ENCODE assay signal across 22 cellular contexts in the genomic region with DNA sequence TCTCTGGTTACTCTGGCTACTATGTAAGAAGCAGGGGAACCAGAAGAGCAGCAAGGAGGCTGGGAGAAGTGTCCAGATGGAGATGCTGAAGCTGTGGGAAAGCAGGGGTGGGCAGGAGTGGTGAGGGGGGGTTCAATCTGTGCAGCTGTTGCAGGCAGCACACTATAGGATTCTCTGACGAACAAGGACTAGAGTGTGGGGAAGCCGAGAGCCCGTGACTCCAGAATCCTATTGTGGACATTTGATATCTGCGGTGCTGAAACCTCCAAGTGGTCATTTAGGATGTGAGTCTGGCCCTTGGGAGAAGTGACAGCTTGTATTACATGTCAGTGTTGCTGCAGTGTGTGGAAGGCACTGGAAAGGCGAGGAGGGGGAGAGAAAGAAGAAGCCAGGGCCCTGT.
A peak's percentile ranks its signal among the peaks of the same experiment; 100 is the strongest.
DNase-seq lines count a peak whose midpoint lies in the region; FAIRE-seq and TF ChIP-seq lines count a peak whose summit lies in the region.
"Had no signal": no experiment of that assay in that cellular context is flagged by ENCODE, and none has a peak within 500 bp of the region (broad histone marks: within the 10 kb centered on the region; RNA-seq: fewer than 3 reads in every experiment).

No MANE protein-coding gene starts in this region.

- peaks cover 23% of the 10 kb centered on the region for H3K79me1 ChIP-seq in H1 (ENCODE audit: low read depth, low read length)
- no peaks in the 10 kb centered on the region for H3K79me1 ChIP-seq in neuronal stem cell (ENCODE audit: low read depth, low read length)

- CTCF ChIA-PET in H1 (lab: Charles Lee; ENCODE audit: partially characterized antibody) = interaction anchor here (1.2 kb wide), 1 partner anchor 26 kb away, joined by 3 read pairs; no protein-coding TSS in a partner anchor
- CTCF ChIA-PET in A673 (lab: Charles Lee) = no interaction called here

- TF ChIP-seq EP300 in H1 (IDR thresholded peaks at IDR 0.05; ENCODE audit: borderline replicate concordance in 1 of 2, low read depth in 2 of 2, low read length in 2 of 2) = no peak

- H3K36me3 ChIP-seq in H1 (ENCODE audit: control insufficient read depth in 2 of 4, insufficient read depth in 4 of 4, low read length in 3 of 4) (no peaks in the 10 kb centered on the region), neuronal stem cell (replicated peaks in 1 of 2; ENCODE audit: control insufficient read depth in 2 of 2, insufficient read depth in 2 of 2, low read length in 2 of 2) (no peaks in the 10 kb centered on the region), A673 (ENCODE audit: insufficient read depth, low read length, poor library complexity, severe bottlenecking) (no peaks in the 10 kb centered on the region)

- H2BK12ac ChIP-seq in H1 (ENCODE audit: low read depth, low read length) (no peak overlapping the region; the same call in 1 of the 2 replicates), neuronal stem cell (ENCODE audit: low read length) (no peak overlapping the region)

- 0 out of 2 replicates have a peak overlapping the region, but pooled peaks have one; percentile 49 for H2BK5ac ChIP-seq in H1 (ENCODE audit: low read depth, low read length)
- H2BK5ac ChIP-seq in neuronal stem cell (ENCODE audit: low read length) = peak overlapping the region; percentile 2

- H2BK15ac ChIP-seq in H1 (ENCODE audit: low read length) = no peak overlapping the region
- no peak overlapping the region for H2BK15ac ChIP-seq in neuronal stem cell (ENCODE audit: low read length)

- H3K27ac ChIP-seq in H1 (ENCODE audit: low read depth, low read length) = no peak overlapping the region
- H3K27ac ChIP-seq in neuronal stem cell (replicated peaks; ENCODE audit: low read length) = no peak overlapping the region
- no peak overlapping the region for H3K27ac ChIP-seq in A673 (ENCODE audit: low read depth, low read length, poor library complexity, severe bottlenecking)
- H3K27ac ChIP-seq: C4-2B, KMS-11 had no signal

- TF ChIP-seq RAD21 in H1 (IDR thresholded peaks at IDR 0.05 in 1 of 2, conservative IDR thresholded peaks at IDR 0.05 in 1 of 2; ENCODE audit: low read depth in 2 of 2, low read length in 2 of 2) = no peak

- intact Hi-C loops in A673 (cut with micrococcal nuclease; ENCODE audit: unreplicated experiment) = no loop called here

- H2AFZ ChIP-seq in H1 (ENCODE audit: low read length) (no peak overlapping the region), neuronal stem cell (ENCODE audit: low read length) (no peak overlapping the region)

- no peak overlapping the region for H3K14ac ChIP-seq in H1 (ENCODE audit: insufficient read length)
- H3K14ac ChIP-seq in neuronal stem cell (ENCODE audit: low read length) = no peak overlapping the region

- H3K79me2 ChIP-seq in H1 (ENCODE audit: control insufficient read depth in 1 of 2, insufficient read depth in 2 of 2, low read length in 2 of 2) = peaks cover 8 to 95% of the 10 kb centered on the region in 2 experiments; a peak in 3 of 4 replicates

- H3K4me1 ChIP-seq in H1 (replicated peaks in 1 of 4; ENCODE audit: control insufficient read depth in 3 of 4, insufficient read depth in 4 of 4, low read length in 3 of 4) = peaks cover 4 to 19% (median 12%) of the 10 kb centered on the region in 4 experiments
- H3K4me1 ChIP-seq in neuronal stem cell (ENCODE audit: control insufficient read depth in 2 of 2, insufficient read depth in 1 of 2, low read depth in 1 of 2, low read length in 2 of 2) = peaks cover 0 to 11% of the 10 kb centered on the region in 2 donors
- H3K4me1 ChIP-seq in A673 (ENCODE audit: insufficient read depth, low read length, poor library complexity, severe bottlenecking) = no peaks in the 10 kb centered on the region

- DNase-seq in NCI-H2107 treated with DMSO at 0.1 percent for 48 hours (lab: John Stamatoyannopoulos, UW; ENCODE audit: unreplicated experiment) = peak; percentile 18
- DNase-seq in NCI-H2107 (lab: John Stamatoyannopoulos, UW) = no peak
- peak; percentile 95 to 99 for DNase-seq in NCI-H524 (lab: John Stamatoyannopoulos, UW)
- no peak for DNase-seq in H1 (ENCODE audit: low read depth in 1 of 2, low spot score in 2 of 2)
- no peak for DNase-seq in neuronal stem cell (ENCODE audit: low spot score)
- DNase-seq in A673 (ENCODE audit: low spot score) = no peak
- DNase-seq in DMS79 treated with DMSO at 0.1 percent for 48 hours (lab: John Stamatoyannopoulos, UW) = no peak
- no peak for DNase-seq in SIG-M5 (lab: John Stamatoyannopoulos, UW)
- DNase-seq: 8988T; Calu3; CD8-positive, alpha-beta memory T cell; DMS53; EL; GF-D8; IMR-90; NCI-H1105 treated with DMSO at 0.1 percent for 48 hours; NCI-H2081; NCI-H226; NCI-H526; T-helper 1 cell had no signal

- H4K5ac ChIP-seq in H1 (ENCODE audit: insufficient read length, low read depth, low read length) = no peak overlapping the region

- no peaks in the 10 kb centered on the region for H3K23me2 ChIP-seq in H1 (ENCODE audit: low read depth, low read length)

- H3K56ac ChIP-seq in H1 (replicated peaks; ENCODE audit: insufficient read length, low read depth, low read length) = no peak overlapping the region

- H3K23ac ChIP-seq in H1 (ENCODE audit: insufficient read length) (no peak overlapping the region), neuronal stem cell (ENCODE audit: low read depth, low read length, poor library complexity) (no peak overlapping the region)

- no peak overlapping the region for H3K18ac ChIP-seq in H1 (ENCODE audit: extremely low read depth, low read length)
- peak overlapping the region; percentile 55 for H3K18ac ChIP-seq in neuronal stem cell (ENCODE audit: low read length)

- no peak for TF ChIP-seq POLR2A in H1 (IDR thresholded peaks at IDR 0.05; ENCODE audit: control extremely low read depth in 1 of 2, low read depth in 2 of 2, low read length in 2 of 2)

- no peak overlapping the region; a peak in 1 of 4 replicates for H3K4me2 ChIP-seq in H1 (ENCODE audit: insufficient read depth in 1 of 2, low read depth in 2 of 2, low read length in 2 of 2)
- H3K4me2 ChIP-seq in neuronal stem cell (ENCODE audit: insufficient read depth, low read length, poor library complexity, severe bottlenecking) = no peak overlapping the region
- H3K4me2 ChIP-seq: KMS-11 had no signal

- no peaks in the 10 kb centered on the region for H3K9me3 ChIP-seq in H1 (ENCODE audit: insufficient read depth in 2 of 2, low read depth in 1 of 2, low read length in 1 of 2)
- H3K9me3 ChIP-seq in neuronal stem cell (replicated peaks in 1 of 2; ENCODE audit: control insufficient read depth in 2 of 2, insufficient read depth in 1 of 2, low read depth in 1 of 2, low read length in 2 of 2) = no peaks in the 10 kb centered on the region
- peaks cover 63% of the 10 kb centered on the region for H3K9me3 ChIP-seq in A673 (ENCODE audit: low read depth, low read length, poor library complexity, severe bottlenecking)

- peaks cover 2 to 4% of the 10 kb centered on the region in 2 experiments for H4K20me1 ChIP-seq in H1 (replicated peaks in 1 of 2; ENCODE audit: control insufficient read depth in 1 of 2, insufficient read depth in 2 of 2, low read length in 2 of 2)

- H3K27me3 ChIP-seq in H1 (replicated peaks in 1 of 4; ENCODE audit: control insufficient read depth in 3 of 4, extremely low read depth in 1 of 4, insufficient read depth in 3 of 4, low read length in 3 of 4) = no peaks in the 10 kb centered on the region
- no peaks in the 10 kb centered on the region for H3K27me3 ChIP-seq in neuronal stem cell (ENCODE audit: control insufficient read depth in 3 of 3, insufficient read depth in 3 of 3, low read depth in 1 of 3, low read length in 3 of 3)
- no peaks in the 10 kb centered on the region for H3K27me3 ChIP-seq in A673 (replicated peaks; ENCODE audit: insufficient read depth, low read depth, low read length, poor library complexity)

- no peak for FAIRE-seq in H1 (lab: Jason Lieb, UNC)

- H4K8ac ChIP-seq in H1 (ENCODE audit: extremely low read depth, insufficient read depth, low read length) (no peak overlapping the region), neuronal stem cell (ENCODE audit: low read depth, low read length) (no peak overlapping the region)

- H3K9ac ChIP-seq in H1 (replicated peaks in 1 of 4; ENCODE audit: extremely low read depth in 1 of 4, low read depth in 3 of 4, low read length in 3 of 4) = no peak overlapping the region
- H3K9ac ChIP-seq in neuronal stem cell (ENCODE audit: low read depth, low read length, poor library complexity) = no peak overlapping the region
- H3K9ac ChIP-seq: KMS-11 had no signal

- 0 out of 2 replicates have a peak overlapping the region, but pooled peaks have one; percentile 21 for H2BK20ac ChIP-seq in H1 (ENCODE audit: low read length)

- H3K4ac ChIP-seq in H1 (replicated peaks; ENCODE audit: insufficient read length, low read depth, low read length) (no peak overlapping the region), neuronal stem cell (ENCODE audit: low read length) (no peak overlapping the region)

- 93% methylated on average over 4 of the region's 5 CpGs; no CpG with 5 or more reads in 1 of the 2 experiments for WGBS in H1 (ENCODE audit: extremely low coverage in 1 of 2, insufficient coverage in 1 of 2, insufficient read length in 1 of 2, insufficient replicate concordance in 2 of 2, low coverage in 1 of 2, low lambda C conversion rate in 2 of 2, missing lambda C conversion rate in 1 of 2), 2 experiments
- no CpG with 5 or more reads among the region's 5 CpGs for WGBS in neuronal stem cell (ENCODE audit: extremely low coverage in 2 of 2, insufficient read length in 2 of 2, insufficient replicate concordance in 1 of 2), 2 donors

- H2AK5ac ChIP-seq in H1 (ENCODE audit: low read depth, low read length) (0 out of 2 replicates have a peak overlapping the region, but pooled peaks have one; percentile 43), neuronal stem cell (ENCODE audit: low read depth, low read length) (peak overlapping the region; percentile 10)

- H3K4me3 ChIP-seq in H1 (ENCODE audit: extremely low read depth in 1 of 4, insufficient read depth in 2 of 4, low read depth in 3 of 4, low read length in 4 of 4) (no peak overlapping the region), neuronal stem cell (ENCODE audit: low read length in 2 of 2) (no peak overlapping the region), A673 (ENCODE audit: low read depth, low read length, poor library complexity, severe bottlenecking) (no peak overlapping the region)

- H2BK120ac ChIP-seq in H1 (replicated peaks; ENCODE audit: low read depth, low read length) (no peak overlapping the region), neuronal stem cell (ENCODE audit: low read depth, low read length) (no peak overlapping the region)

- POLR2A ChIA-PET in H1 (lab: Charles Lee; ENCODE audit: partially characterized antibody) (interaction anchor here (1.2 to 1.7 kb wide), 2 partner anchors 9 to 24 kb away, joined by 3 to 4 read pairs; no protein-coding TSS in a partner anchor), A673 (lab: Charles Lee; ENCODE audit: low non-redundant PET) (no interaction called here)

- TF ChIP-seq CTCF in H1 (IDR thresholded peaks at IDR 0.05; ENCODE audit: control extremely low read depth in 1 of 3, insufficient read depth in 1 of 3, low read depth in 1 of 3, low read length in 3 of 3) = no peak
- TF ChIP-seq CTCF in A673 (conservative IDR thresholded peaks at IDR 0.05; ENCODE audit: low read depth, low read length) = no peak

- H4K91ac ChIP-seq in H1 (replicated peaks; ENCODE audit: insufficient read length, low read length) (peak overlapping the region; percentile 31), neuronal stem cell (ENCODE audit: low read depth, low read length, poor library complexity) (no peak overlapping the region)

- BruUV-seq in A673 (replicated peaks; lab: Mats Ljungman, UMichigan) = no TSS peak

Comparison
In these comparisons a context has a peak if more than half of its experiments do, and no peak if none do; other contexts are left out.
1. DNase-seq: peak in NCI-H2107 treated with DMSO at 0.1 percent for 48 hours (single experiment) and NCI-H524 (2 of 2); none in NCI-H2107 (single experiment), H1 (0 of 2), neuronal stem cell (single experiment), A673 (single experiment), DMS79 treated with DMSO at 0.1 percent for 48 hours (single experiment) and SIG-M5 (single experiment).